16 cellular contexts compared by ENCODE assay signal in the genomic region with DNA sequence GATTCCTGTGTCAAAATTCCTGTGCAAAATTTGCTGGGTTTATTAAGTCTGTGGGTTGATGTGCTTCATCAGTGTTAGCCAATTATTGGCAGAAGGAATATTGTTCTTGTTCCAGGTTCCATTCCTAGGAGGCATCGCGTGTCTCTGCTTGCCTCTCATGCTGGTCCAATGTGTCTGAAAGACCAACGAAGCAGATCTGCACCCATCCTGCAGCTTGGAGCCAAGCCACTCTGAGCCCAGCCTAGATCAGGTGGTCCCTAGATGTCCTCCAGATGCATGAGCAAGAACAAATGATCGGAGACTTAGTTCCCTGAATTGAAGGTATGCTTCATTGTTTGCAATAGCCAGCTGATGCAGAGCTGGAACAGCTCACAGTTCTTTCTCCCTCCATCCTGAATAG. TPM values are rescaled to one million over a fixed set of nuclear protein-coding genes. Genes with fewer than 3 reads are reported as not detected.
A peak's percentile ranks its signal among the peaks of the same experiment; 100 is the strongest.
DNase-seq lines count a peak whose midpoint lies in the region; ATAC-seq and TF ChIP-seq lines count a peak whose summit lies in the region.
"Had no signal": no experiment of that assay in that cellular context is flagged by ENCODE, and none has a peak within 500 bp of the region (broad histone marks: within the 10 kb centered on the region; RNA-seq: fewer than 3 reads in every experiment).

No MANE protein-coding gene starts in this region.

- no peaks in the 10 kb centered on the region for H3K27me3 ChIP-seq in CD4-positive, alpha-beta T cell (ENCODE audit: control insufficient read depth, insufficient read depth, low read length)
- H3K27me3 ChIP-seq: BLaER1 had no signal

- peaks cover 4% of the 10 kb centered on the region for H3K4me1 Mint-ChIP-seq in CD4-positive, alpha-beta T cell (ENCODE audit: low read depth)
- H3K4me1 Mint-ChIP-seq in activated T-helper 2 cell treated with anti-CD3 and anti-CD28 coated beads, Interferon-gamma antibody, Interleukin-2, Interleukin-4, amounts not matched to agents 10 μg/mL and 5 μg/mL and 100 μg/mL, durations not matched to agents 14 hours and 24 hours and 36 hours (ENCODE audit: low read depth), result peaks cover 4% of the 10 kb centered on the region
- H3K4me1 Mint-ChIP-seq in natural killer cell, result peaks cover 0 to 26% of the 10 kb centered on the region in 2 donors

- H3K4me3 Mint-ChIP-seq in CD4-positive, alpha-beta T cell, result no peak overlapping the region
- no peak overlapping the region for H3K4me3 Mint-ChIP-seq in activated T-helper 2 cell treated with anti-CD3 and anti-CD28 coated beads, Interferon-gamma antibody, Interleukin-2, Interleukin-4, amounts not matched to agents 10 μg/mL and 5 μg/mL and 100 μg/mL, durations not matched to agents 14 hours and 24 hours and 36 hours (ENCODE audit: low read depth)
- no peak overlapping the region for H3K4me3 Mint-ChIP-seq in natural killer cell

- POLR2A ChIA-PET in CD4-positive, alpha-beta T cell (lab: Charles Lee), result no interaction called here

- no peaks in the 10 kb centered on the region for H3K9me3 Mint-ChIP-seq in CD4-positive, alpha-beta T cell
- no peaks in the 10 kb centered on the region for H3K9me3 Mint-ChIP-seq in activated T-helper 2 cell treated with anti-CD3 and anti-CD28 coated beads, Interferon-gamma antibody, Interleukin-2, Interleukin-4, amounts not matched to agents 10 μg/mL and 5 μg/mL and 100 μg/mL, durations not matched to agents 14 hours and 24 hours and 36 hours
- no peaks in the 10 kb centered on the region for H3K9me3 Mint-ChIP-seq in natural killer cell

- intact Hi-C loops in CD4-positive, alpha-beta T cell (cut with DNase I, micrococcal nuclease), result no loop called here
- intact Hi-C loops in activated T-helper 2 cell treated with anti-CD3 and anti-CD28 coated beads, Interferon-gamma antibody, Interleukin-2, Interleukin-4, amounts not matched to agents 10 μg/mL and 5 μg/mL and 100 μg/mL, durations not matched to agents 14 hours and 24 hours and 36 hours (cut with micrococcal nuclease), result no loop called here
- intact Hi-C loops in natural killer cell (cut with micrococcal nuclease), result no loop called here

- DNase-seq in AG10803 (ENCODE audit: low read depth) (peak; percentile 9), natural killer cell (no peak), coronary artery (ENCODE audit: low spot score) (no peak), AML-193 (lab: John Stamatoyannopoulos, UW) (no peak)
- no peak for DNase-seq in CD4-positive, alpha-beta T cell
- no peak for DNase-seq in activated T-helper 2 cell treated with anti-CD3 and anti-CD28 coated beads, Interferon-gamma antibody, Interleukin-2, Interleukin-4, amounts not matched to agents 10 μg/mL and 5 μg/mL and 100 μg/mL, durations not matched to agents 14 hours and 24 hours and 36 hours (ENCODE audit: low spot score)
- DNase-seq in stimulated activated CD4-positive, alpha-beta T cell treated with anti-CD3 and anti-CD28 coated beads, Interleukin-4, amount 100 ng/mL, for 1 hour, result no peak
- DNase-seq: Caco-2, Karpas-422, MM.1S, NCI-H1105 treated with DMSO at 0.1 percent for 48 hours, NCI-H187, NCI-H446, NCI-H748 treated with DMSO at 0.1 percent for 48 hours had no signal

- ATAC-seq in CD4-positive, alpha-beta T cell (ENCODE audit: poor library complexity), result no peak
- ATAC-seq in natural killer cell, result no peak
- ATAC-seq: Right ventricle myocardium inferior had no signal

- H3K27me3 Mint-ChIP-seq in CD4-positive, alpha-beta T cell, result no peaks in the 10 kb centered on the region
- H3K27me3 Mint-ChIP-seq in activated T-helper 2 cell treated with anti-CD3 and anti-CD28 coated beads, Interferon-gamma antibody, Interleukin-2, Interleukin-4, amounts not matched to agents 10 μg/mL and 5 μg/mL and 100 μg/mL, durations not matched to agents 14 hours and 24 hours and 36 hours (ENCODE audit: low read depth), result no peaks in the 10 kb centered on the region
- no peaks in the 10 kb centered on the region for H3K27me3 Mint-ChIP-seq in natural killer cell (ENCODE audit: low read depth in 2 of 2)

- H3K9me3 ChIP-seq in CD4-positive, alpha-beta T cell (ENCODE audit: control insufficient read depth, low read length), result no peaks in the 10 kb centered on the region
- H3K9me3 ChIP-seq: BLaER1, Caco-2 had no signal

- CTCF ChIA-PET in CD4-positive, alpha-beta T cell (lab: Charles Lee), result no interaction called here

- no peak overlapping the region for H3K27ac ChIP-seq in CD4-positive, alpha-beta T cell (ENCODE audit: low read depth, low read length)
- no peak overlapping the region for H3K27ac ChIP-seq in coronary artery
- H3K27ac ChIP-seq: BLaER1 had no signal

- TF ChIP-seq CTCF in AG10803 (conservative IDR thresholded peaks at IDR 0.05; ENCODE audit: low read length), result no peak
- no peak for TF ChIP-seq CTCF in CD4-positive, alpha-beta T cell (IDR thresholded peaks at IDR 0.05)
- no peak for TF ChIP-seq CTCF in natural killer cell (IDR thresholded peaks at IDR 0.05)
- no peak for TF ChIP-seq CTCF in coronary artery (IDR thresholded peaks at IDR 0.05)

- peaks cover 56% of the 10 kb centered on the region for H3K36me3 Mint-ChIP-seq in CD4-positive, alpha-beta T cell (ENCODE audit: low read depth)
- peaks cover 35% of the 10 kb centered on the region for H3K36me3 Mint-ChIP-seq in activated T-helper 2 cell treated with anti-CD3 and anti-CD28 coated beads, Interferon-gamma antibody, Interleukin-2, Interleukin-4, amounts not matched to agents 10 μg/mL and 5 μg/mL and 100 μg/mL, durations not matched to agents 14 hours and 24 hours and 36 hours (ENCODE audit: low read depth)
- H3K36me3 Mint-ChIP-seq in natural killer cell, result peaks cover 19% of the 10 kb centered on the region

- H3K4me3 ChIP-seq in AG10803 (ENCODE audit: low read length) (no peak overlapping the region), coronary artery (no peak overlapping the region)
- H3K4me3 ChIP-seq: BLaER1 had no signal

- H3K27ac Mint-ChIP-seq in CD4-positive, alpha-beta T cell, result peak overlapping the region; percentile 16
- peak overlapping the region; percentile 5 for H3K27ac Mint-ChIP-seq in activated T-helper 2 cell treated with anti-CD3 and anti-CD28 coated beads, Interferon-gamma antibody, Interleukin-2, Interleukin-4, amounts not matched to agents 10 μg/mL and 5 μg/mL and 100 μg/mL, durations not matched to agents 14 hours and 24 hours and 36 hours
- H3K27ac Mint-ChIP-seq in natural killer cell, result peak overlapping the region; percentile 17 to 75

RNA-seq across cellular contexts. Expression of a gene that starts 10.5 kb away (rescaled TPM):
- under 1 TPM; 0.50 to 0.60 TPM for total RNA-seq in CD4-positive, alpha-beta T cell
- 9.8 and 10.1 TPM in 2 replicates for total RNA-seq in activated T-helper 2 cell treated with anti-CD3 and anti-CD28 coated beads, Interferon-gamma antibody, Interleukin-2, Interleukin-4, amounts not matched to agents 10 μg/mL and 5 μg/mL and 100 μg/mL, durations not matched to agents 14 hours and 24 hours and 36 hours
- total RNA-seq in natural killer cell, result 1 to 10 TPM in 2 of 3 donors, under 1 TPM in 1; 0.84 to 6.3 (median 1.4) TPM
- total RNA-seq: Caco-2 had no signal
